8 cellular contexts compared by ENCODE assay signal in genomic region chr11:129143335-129143734, GRCh38. TPM values are rescaled to one million over a fixed set of nuclear protein-coding genes. Genes with fewer than 3 reads are reported as not detected.
A peak's percentile ranks its signal among the peaks of the same experiment; 100 is the strongest.
DNase-seq lines count a peak whose midpoint lies in the region; ATAC-seq, FAIRE-seq and TF ChIP-seq lines count a peak whose summit lies in the region.

No MANE protein-coding gene starts in this region.

- DNase-seq in AG09309 (ENCODE audit: low read depth) (peak; percentile 99), NCI-H226 (peak; percentile 100), endothelial cell of umbilical vein (ENCODE audit: low read depth, low spot score) (peak; percentile 97), mucosa of gallbladder (ENCODE audit: low spot score) (peak; percentile 85), GM20000 (ENCODE audit: low spot score) (no peak), GF-D8 (lab: John Stamatoyannopoulos, UW) (no peak), GM10248 (ENCODE audit: extremely low spot score) (no peak)

- no peaks in the 10 kb centered on the region for H3K36me3 ChIP-seq in endothelial cell of umbilical vein (ENCODE audit: control insufficient read depth in 2 of 2, extremely low read depth in 1 of 2, insufficient read depth in 2 of 2, low read length in 2 of 2)

- H3K27me3 ChIP-seq in endothelial cell of umbilical vein (ENCODE audit: control insufficient read depth in 2 of 2, insufficient read depth in 2 of 2, low read length in 2 of 2) = no peaks in the 10 kb centered on the region

- H3K79me2 ChIP-seq in endothelial cell of umbilical vein (ENCODE audit: control insufficient read depth, insufficient read depth, low read length) = no peaks in the 10 kb centered on the region

- CTCF ChIA-PET in endothelial cell of umbilical vein (lab: Charles Lee) (interaction anchor here (1.2 kb wide), 1 partner anchor 25 kb away, joined by 4 read pairs; no protein-coding TSS in a partner anchor), GM10248 (lab: Yijun Ruan, JAX) (no interaction called here)

- no peak for TF ChIP-seq POLR2A in endothelial cell of umbilical vein (IDR thresholded peaks at IDR 0.05; ENCODE audit: low read depth, low read length)

- BruUV-seq in endothelial cell of umbilical vein (replicated peaks; lab: Mats Ljungman, UMichigan) = no TSS peak

- H3K4me3 ChIP-seq in AG09309 (ENCODE audit: control insufficient read depth, low read depth, low read length) (no peak overlapping the region), endothelial cell of umbilical vein (replicated peaks in 1 of 3; ENCODE audit: insufficient read depth in 1 of 3, low read depth in 1 of 3, low read length in 3 of 3) (peak overlapping the region in 1 of 3 experiments; percentile 23)

- H3K4me2 ChIP-seq in endothelial cell of umbilical vein (ENCODE audit: insufficient read depth, low read length) = peak overlapping the region; percentile 78

- dilution Hi-C loops in endothelial cell of umbilical vein (cut with MboI; ENCODE audit: extremely low pct_ligation_motif_present, low sequenced_read_pairs) = no loop called here

- H3K27ac ChIP-seq in endothelial cell of umbilical vein (ENCODE audit: insufficient read depth, low read depth, low read length) = peak overlapping the region; percentile 93

- H3K4me1 ChIP-seq in endothelial cell of umbilical vein (ENCODE audit: control insufficient read depth, extremely low read depth, insufficient read depth, low read length) = peaks cover 14% of the 10 kb centered on the region

- no peaks in the 10 kb centered on the region for H3K9me1 ChIP-seq in endothelial cell of umbilical vein (replicated peaks; ENCODE audit: control insufficient read depth, extremely low read depth, insufficient read depth, low read length)

- TF ChIP-seq CTCF in AG09309 (IDR thresholded peaks at IDR 0.05; ENCODE audit: control insufficient read depth, insufficient read depth, low read depth, low read length, missing control alignments) = no peak
- no peak for TF ChIP-seq CTCF in endothelial cell of umbilical vein (IDR thresholded peaks at IDR 0.05; ENCODE audit: extremely low read depth in 1 of 2, insufficient read depth in 1 of 2, low read depth in 1 of 2, low read length in 2 of 2)
- no peak for TF ChIP-seq CTCF in GM20000 (IDR thresholded peaks at IDR 0.05; ENCODE audit: extremely low read depth, missing control alignments)
- TF ChIP-seq CTCF in GM10248 (IDR thresholded peaks at IDR 0.05; ENCODE audit: control extremely low read depth, extremely low read depth, low read depth, missing control alignments) = no peak

- intact Hi-C loops in endothelial cell of umbilical vein (cut with micrococcal nuclease) = loop anchor here (2.0 kb wide), 2 partner anchors 135 to 495 kb away; no protein-coding TSS in a partner anchor

- H4K20me1 ChIP-seq in endothelial cell of umbilical vein (replicated peaks; ENCODE audit: control insufficient read depth, extremely low read depth, insufficient read depth, low read length) = no peaks in the 10 kb centered on the region

- H3K9me3 ChIP-seq in endothelial cell of umbilical vein (replicated peaks; ENCODE audit: control insufficient read depth, insufficient read depth, low read length) = no peaks in the 10 kb centered on the region

- peak overlapping the region; percentile 59 for H3K9ac ChIP-seq in endothelial cell of umbilical vein (replicated peaks; ENCODE audit: extremely low read depth, insufficient read depth, low read length)

- H2AFZ ChIP-seq in endothelial cell of umbilical vein (ENCODE audit: low read depth, low read length) = peak overlapping the region; percentile 79

- peak; percentile 96 for FAIRE-seq in endothelial cell of umbilical vein (lab: Jason Lieb, UNC)

- no peak for ATAC-seq in GM21528 (IDR thresholded peaks at IDR 0.05; ENCODE audit: low FRiP score, unreplicated experiment)

- POLR2A ChIA-PET in endothelial cell of umbilical vein (lab: Charles Lee) = no interaction called here
- POLR2A ChIA-PET in GM10248 (lab: Yijun Ruan, JAX) = no interaction called here

TF ChIP-seq in endothelial cell of umbilical vein, 7 proteins besides CTCF, POLR2A, EP300 and RAD21:
- TF ChIP-seq MYC (IDR thresholded peaks at IDR 0.05; ENCODE audit: low read depth, low read length) = peak; percentile 59
- TF ChIP-seq POLR2AphosphoS5 (IDR thresholded peaks at IDR 0.05; ENCODE audit: insufficient read depth, low read depth, low read length) = peak; percentile 92
- TF ChIP-seq MAX (IDR thresholded peaks at IDR 0.05; ENCODE audit: insufficient read depth, insufficient read length) = no peak
- TF ChIP-seq JUN (IDR thresholded peaks at IDR 0.05; ENCODE audit: borderline replicate concordance, insufficient read depth, insufficient read length, low read depth) = peak; percentile 94
- TF ChIP-seq FOS (IDR thresholded peaks at IDR 0.05; ENCODE audit: borderline replicate concordance, insufficient read depth, low read length) = peak; percentile 100
- no peak for TF ChIP-seq EZH2 (IDR thresholded peaks at IDR 0.05; ENCODE audit: borderline replicate concordance, low read depth, low read length, severe bottlenecking)
- TF ChIP-seq GATA2 (IDR thresholded peaks at IDR 0.05; ENCODE audit: insufficient read depth, insufficient read length, low read depth, low read length) = peak; percentile 68

RNA-seq across cellular contexts. Expression of gene ARHGAP32, which starts 48.8 kb away (rescaled TPM):
- total RNA-seq in endothelial cell of umbilical vein (6.4 and 9.1 TPM in 2 replicates), mucosa of gallbladder (41.5 TPM)
- 3.4 TPM in 2 replicates for polyA plus RNA-seq in endothelial cell of umbilical vein
- polyA plus RNA-seq in endothelial cell of umbilical vein (2011; cell fraction: cytosol; rRNA removed) = 2.4 and 2.9 TPM in 2 replicates
- polyA plus RNA-seq in endothelial cell of umbilical vein (2011; cell fraction: nucleus; rRNA removed) = 9.6 and 10.0 TPM in 2 replicates
- 5.9 and 6.0 TPM in 2 replicates for polyA plus RNA-seq in endothelial cell of umbilical vein (2012)
- 11.9 and 34.0 TPM in 2 replicates for polyA minus RNA-seq in endothelial cell of umbilical vein
- polyA minus RNA-seq in endothelial cell of umbilical vein (2011; cell fraction: cytosol; rRNA and poly(A)+ RNA removed) = 4.9 TPM
- polyA minus RNA-seq in endothelial cell of umbilical vein (2011; cell fraction: nucleus; rRNA and poly(A)+ RNA removed) = 14.9 and 17.6 TPM in 2 replicates

Comparison
In these comparisons a context has a peak if more than half of its experiments do, and no peak if none do; other contexts are left out.
1. DNase-seq: peak in AG09309 (single experiment), NCI-H226 (single experiment), endothelial cell of umbilical vein (single experiment) and mucosa of gallbladder (single experiment); none in GM20000 (single experiment), GF-D8 (single experiment) and GM10248 (single experiment).